In the genomic region with DNA sequence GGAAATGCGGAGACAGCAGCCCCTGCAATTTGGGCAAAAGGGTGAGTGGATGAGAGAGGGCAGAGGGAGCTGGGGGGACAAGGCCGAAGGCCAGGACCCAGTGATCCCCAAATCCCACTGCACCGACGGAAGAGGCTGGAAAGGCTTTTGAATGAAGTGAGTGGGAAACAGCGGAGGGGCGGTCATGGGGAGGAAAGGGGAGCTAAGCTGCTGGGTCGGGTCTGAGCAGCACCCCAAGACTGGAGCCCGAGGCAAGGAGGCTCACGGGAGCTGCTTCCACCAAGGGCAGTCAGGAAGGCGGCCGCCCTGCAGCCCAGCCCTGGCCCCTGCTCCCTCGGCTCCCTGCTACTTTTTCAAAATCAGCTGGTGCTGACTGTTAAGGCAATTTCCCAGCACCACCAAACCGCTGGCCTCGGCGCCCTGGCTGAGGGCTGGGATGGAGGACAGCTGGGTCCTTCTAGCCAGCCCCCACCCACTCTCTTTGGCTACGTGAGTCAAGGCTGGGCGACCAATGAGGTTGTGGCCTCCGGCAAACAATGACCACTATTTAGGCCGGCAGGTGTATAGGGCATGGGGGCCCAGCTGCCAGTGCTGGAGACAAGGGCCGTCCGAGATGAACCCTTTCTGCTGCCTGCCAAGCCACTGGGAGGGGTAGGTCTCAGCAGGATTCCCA, we compare ENCODE assay signal across 8 cellular contexts. TPM values are rescaled to one million over a fixed set of nuclear protein-coding genes. Genes with fewer than 3 reads are reported as not detected.
DNase-seq lines count a peak whose midpoint lies in the region; ATAC-seq and TF ChIP-seq lines count a peak whose summit lies in the region.

No MANE protein-coding gene starts in this region.

- CTCF ChIA-PET in activated CD8-positive, alpha-beta T cell treated with anti-CD3 and anti-CD28 coated beads for 36 hours (lab: Charles Lee), result interaction anchor here (0.7 to 1.8 kb wide), 4 partner anchors 41 to 118 kb away, joined by 3 to 8 read pairs (median 5); partner anchors contain the start of gene RILP

- H3K36me3 ChIP-seq in HAP-1 (replicated peaks), result peaks cover 3% of the 10 kb centered on the region
- no peaks in the 10 kb centered on the region for H3K36me3 ChIP-seq in right atrium auricular region

- H3K27me3 Mint-ChIP-seq in activated CD8-positive, alpha-beta T cell treated with anti-CD3 and anti-CD28 coated beads for 36 hours, result no peaks in the 10 kb centered on the region

- H3K36me3 Mint-ChIP-seq in activated CD8-positive, alpha-beta T cell treated with anti-CD3 and anti-CD28 coated beads for 36 hours (ENCODE audit: low read depth), result peaks cover 3% of the 10 kb centered on the region

- H3K4me1 ChIP-seq in HAP-1 (peaks cover 26% of the 10 kb centered on the region), right atrium auricular region (peaks cover 0 to 34% of the 10 kb centered on the region in 2 donors)

- DNase-seq in HAP-1 (ENCODE audit: low spot score in 2 of 2) (peak; percentile 11 to 64), right atrium auricular region (ENCODE audit: low spot score) (peak; percentile 68), NCI-H2107 (lab: John Stamatoyannopoulos, UW) (no peak)
- no peak for DNase-seq in activated CD8-positive, alpha-beta T cell treated with anti-CD3 and anti-CD28 coated beads for 36 hours

- no peaks in the 10 kb centered on the region for H3K9me3 ChIP-seq in HAP-1
- no peaks in the 10 kb centered on the region for H3K9me3 ChIP-seq in right atrium auricular region

- no peaks in the 10 kb centered on the region for H3K9me3 Mint-ChIP-seq in activated CD8-positive, alpha-beta T cell treated with anti-CD3 and anti-CD28 coated beads for 36 hours

- no peak for TF ChIP-seq CTCF in activated CD8-positive, alpha-beta T cell treated with anti-CD3 and anti-CD28 coated beads for 36 hours (IDR thresholded peaks at IDR 0.05)
- no peak for TF ChIP-seq CTCF in right atrium auricular region (IDR thresholded peaks at IDR 0.05)

- H3K27ac ChIP-seq in right atrium auricular region (peak overlapping the region; percentile 76 to 82), skin epidermis (peak overlapping the region in 20 of 21 experiments; percentile 65 to 97 (median 86))

- ATAC-seq in activated CD8-positive, alpha-beta T cell treated with anti-CD3 and anti-CD28 coated beads for 36 hours, result no peak
- ATAC-seq in HG02763 (IDR thresholded peaks at IDR 0.05; ENCODE audit: unreplicated experiment) (no peak), GM18909 (IDR thresholded peaks at IDR 0.05; ENCODE audit: poor library complexity, unreplicated experiment) (no peak), GM18502 (IDR thresholded peaks at IDR 0.05; ENCODE audit: poor library complexity, unreplicated experiment) (no peak)

- POLR2A ChIA-PET in activated CD8-positive, alpha-beta T cell treated with anti-CD3 and anti-CD28 coated beads for 36 hours (lab: Charles Lee), result interaction anchor here (0.5 to 3.3 kb wide), 6 partner anchors 14 to 501 kb away, joined by 3 to 8 read pairs (median 4); no protein-coding TSS in a partner anchor

- H3K4me1 Mint-ChIP-seq in activated CD8-positive, alpha-beta T cell treated with anti-CD3 and anti-CD28 coated beads for 36 hours (ENCODE audit: low read depth), result peaks cover 32% of the 10 kb centered on the region

- peak overlapping the region; percentile 82 for H3K27ac Mint-ChIP-seq in activated CD8-positive, alpha-beta T cell treated with anti-CD3 and anti-CD28 coated beads for 36 hours

- in situ Hi-C loops in HAP-1 (cut with MboI; ENCODE audit: low sequenced_read_pairs), result no loop called here

- H3K4me3 ChIP-seq in HAP-1 (peak overlapping the region; percentile 40), right atrium auricular region (peak overlapping the region; percentile 41 to 52), skin epidermis (peak overlapping the region; percentile 24 to 44 (median 35))

- H3K27me3 ChIP-seq in HAP-1 (ENCODE audit: low read depth) (no peaks in the 10 kb centered on the region), right atrium auricular region (no peaks in the 10 kb centered on the region)

- no peak overlapping the region for H3K4me3 Mint-ChIP-seq in activated CD8-positive, alpha-beta T cell treated with anti-CD3 and anti-CD28 coated beads for 36 hours

- intact Hi-C loops in activated CD8-positive, alpha-beta T cell treated with anti-CD3 and anti-CD28 coated beads for 36 hours (cut with micrococcal nuclease), result no loop called here

RNA-seq across cellular contexts. Expression of gene SERPINF1, which starts 0.5 kb away (rescaled TPM):
- total RNA-seq in activated CD8-positive, alpha-beta T cell treated with anti-CD3 and anti-CD28 coated beads for 36 hours, result 1 to 10 TPM; 6.8 to 6.9 TPM
- 100 to 1,000 TPM; 348 to 498 TPM for total RNA-seq in right atrium auricular region

RNA-seq across cellular contexts. Expression of gene SERPINF2, which starts 19.7 kb away (rescaled TPM):
- total RNA-seq in activated CD8-positive, alpha-beta T cell treated with anti-CD3 and anti-CD28 coated beads for 36 hours, result under 1 TPM; 0.11 to 0.18 TPM
- total RNA-seq in right atrium auricular region, result 1 to 10 TPM; 1.0 to 1.5 TPM

RNA-seq across cellular contexts. Expression of gene WDR81, which starts 37.9 kb away (rescaled TPM):
- 1 to 10 TPM; 7.0 to 8.0 TPM for total RNA-seq in activated CD8-positive, alpha-beta T cell treated with anti-CD3 and anti-CD28 coated beads for 36 hours
- 10 to 100 TPM; 10.9 to 17.9 TPM for total RNA-seq in right atrium auricular region

RNA-seq across cellular contexts. Expression of gene TLCD2, which starts 52.2 kb away (rescaled TPM):
- total RNA-seq in activated CD8-positive, alpha-beta T cell treated with anti-CD3 and anti-CD28 coated beads for 36 hours, result under 1 TPM; 0.07 to 0.09 TPM
- total RNA-seq in right atrium auricular region, result 1 to 10 TPM; 1.1 to 3.7 TPM

Comparison
In these comparisons a context has a peak if more than half of its experiments do, and no peak if none do; other contexts are left out.
1. DNase-seq: peak in HAP-1 (2 of 2) and right atrium auricular region (single experiment); none in activated CD8-positive, alpha-beta T cell treated with anti-CD3 and anti-CD28 coated beads for 36 hours (single experiment) and NCI-H2107 (single experiment).
2. RNA of gene SERPINF1, which starts 0.5 kb away (total RNA-seq): 348 to 498 TPM in right atrium auricular region; 6.8 to 6.9 TPM in activated CD8-positive, alpha-beta T cell treated with anti-CD3 and anti-CD28 coated beads for 36 hours; every median in the first group is over 10 times any median in the second.
3. Peak in every context shown above with its lines, with median percentiles within 50 percentile points of each other: H3K4me3 ChIP-seq.